In genomic region chr16:20846030-20846429, GRCh38 we compare ENCODE assay signal across 17 cellular contexts. TPM values are rescaled to one million over a fixed set of nuclear protein-coding genes. Genes with fewer than 3 reads are reported as not detected.
DNase-seq lines count a peak whose midpoint lies in the region; ATAC-seq, FAIRE-seq and TF ChIP-seq lines count a peak whose summit lies in the region.
"Had no signal": no experiment of that assay in that cellular context is flagged by ENCODE, and none has a peak within 500 bp of the region (broad histone marks: within the 10 kb centered on the region; RNA-seq: fewer than 3 reads in every experiment).

No MANE protein-coding gene starts in this region.

- no peak for TF ChIP-seq POLR2A in vagina (IDR thresholded peaks at IDR 0.05)

- peak overlapping the region; percentile 49 for H3K27ac ChIP-seq in left ventricle myocardium inferior (replicated peaks)
- peak overlapping the region; percentile 10 for H3K27ac ChIP-seq in vagina
- H3K27ac ChIP-seq in pancreas, result no peak overlapping the region
- H3K27ac ChIP-seq: A549, C4-2B had no signal

- H3K27me3 ChIP-seq in left ventricle myocardium inferior (ENCODE audit: low read depth) (no peaks in the 10 kb centered on the region), vagina (no peaks in the 10 kb centered on the region), MG63 (no peaks in the 10 kb centered on the region), pancreas (no peaks in the 10 kb centered on the region)
- H3K27me3 ChIP-seq: BE2C had no signal

- H3K4me1 ChIP-seq in left ventricle myocardium inferior, result peaks cover 33% of the 10 kb centered on the region
- H3K4me1 ChIP-seq in vagina, result peaks cover 12% of the 10 kb centered on the region
- peaks cover 0 to 10% (median 0%) of the 10 kb centered on the region in 3 donors for H3K4me1 ChIP-seq in pancreas
- H3K4me1 ChIP-seq: BE2C had no signal

- DNase-seq in NCI-H446 treated with DMSO at 0.1 percent for 48 hours (lab: John Stamatoyannopoulos, UW) (peak; percentile 26), cerebellum (ENCODE audit: low spot score) (peak; percentile 77), left ventricle myocardium inferior (peak; percentile 51), vagina (ENCODE audit: extremely low spot score in 2 of 2) (no peak), MG63 (no peak), pancreas (no peak)
- DNase-seq: BE2C; CD4-positive, alpha-beta memory T cell; DMS79; GOT3; H9 had no signal

- H3K4me3 ChIP-seq in left ventricle myocardium inferior, result no peak overlapping the region
- no peak overlapping the region for H3K4me3 ChIP-seq in vagina
- H3K4me3 ChIP-seq in MG63, result no peak overlapping the region
- H3K4me3 ChIP-seq in pancreas, result no peak overlapping the region
- H3K4me3 ChIP-seq: A549 had no signal

- H3K36me3 ChIP-seq in left ventricle myocardium inferior (no peaks in the 10 kb centered on the region), vagina (no peaks in the 10 kb centered on the region), MG63 (peaks cover 54% of the 10 kb centered on the region), pancreas (no peaks in the 10 kb centered on the region)

- no peak for ATAC-seq in GM18520 (IDR thresholded peaks at IDR 0.05; ENCODE audit: unreplicated experiment)
- no peak for ATAC-seq in pancreas
- ATAC-seq: A549 had no signal

- TF ChIP-seq CTCF in left ventricle myocardium inferior (IDR thresholded peaks at IDR 0.05; ENCODE audit: borderline replicate concordance), result no peak
- no peak for TF ChIP-seq CTCF in vagina (IDR thresholded peaks at IDR 0.05)
- no peak for TF ChIP-seq CTCF in pancreas (IDR thresholded peaks at IDR 0.05)

- 93 to 95% methylated on average over 6 of the region's 6 CpGs for WGBS in pancreas, 2 donors

- FAIRE-seq in pancreas (lab: Jason Lieb, UNC), result no peak
- FAIRE-seq: A549, G401.6, GM12891, GM19239 had no signal

- intact Hi-C loops in left ventricle myocardium inferior (cut with micrococcal nuclease) (no loop called here), vagina (cut with DNase I) (loop anchor here (5.0 kb wide), 1 partner anchor 236 kb away; no protein-coding TSS in a partner anchor), pancreas (cut with DNase I) (loop anchor here in 2 of 3 donors (5.0 kb wide), 1 partner anchor 236 kb away; no protein-coding TSS in a partner anchor)

- H3K9me3 ChIP-seq in left ventricle myocardium inferior (replicated peaks) (no peaks in the 10 kb centered on the region), vagina (no peaks in the 10 kb centered on the region), MG63 (no peaks in the 10 kb centered on the region), pancreas (no peaks in the 10 kb centered on the region)
- H3K9me3 ChIP-seq: A549, BE2C had no signal

RNA-seq across cellular contexts. Expression of gene REXO5, which starts 39.7 kb away (rescaled TPM):
- total RNA-seq in cerebellum, result 14.6 TPM
- total RNA-seq in left ventricle myocardium inferior, result 5.9 TPM
- total RNA-seq in vagina, result 3.7 TPM
- total RNA-seq in MG63 (2014; rRNA removed; shearing (Covaris generic); ENCODE audit: low replicate concordance), result 16.2 and 28.8 TPM in 2 replicates
- 1 to 10 TPM in 4 of 6 donors, under 1 TPM in 2; 0.88 to 4.9 (median 1.7) TPM for total RNA-seq in pancreas
- 1 to 10 TPM; 2.5 to 2.8 TPM for polyA plus RNA-seq in pancreas

RNA-seq across cellular contexts. Expression of gene ERI2, which starts 39.8 kb away (rescaled TPM):
- total RNA-seq in cerebellum (27.4 TPM), left ventricle myocardium inferior (9.8 TPM), vagina (6.4 TPM), pancreas (10 to 100 TPM in 3 of 6 donors, 1 to 10 TPM in 3; 7.9 to 12.1 (median 10.0) TPM)
- total RNA-seq in MG63 (2014; rRNA removed; shearing (Covaris generic); ENCODE audit: low replicate concordance), result 14.1 and 24.4 TPM in 2 replicates
- 1 to 10 TPM; 8.3 to 8.7 TPM for polyA plus RNA-seq in pancreas

RNA-seq across cellular contexts. Expression of gene DCUN1D3, which starts 54.1 kb away (rescaled TPM):
- total RNA-seq in cerebellum (9.7 TPM), left ventricle myocardium inferior (9.8 TPM), vagina (19.2 TPM), pancreas (1 to 10 TPM; 5.2 to 7.7 (median 7.0) TPM)
- total RNA-seq in MG63 (2014; rRNA removed; shearing (Covaris generic); ENCODE audit: low replicate concordance), result 15.6 and 16.8 TPM in 2 replicates
- polyA plus RNA-seq in pancreas, result 1 to 10 TPM; 3.7 to 4.0 TPM

RNA-seq across cellular contexts. Expression of gene LYRM1, which starts 54.5 kb away (rescaled TPM):
- total RNA-seq in cerebellum (29.3 TPM), left ventricle myocardium inferior (45.4 TPM), vagina (23.6 TPM), pancreas (10 to 100 TPM in 5 of 6 donors, 1 to 10 TPM in 1; 9.9 to 17.5 (median 14.4) TPM)
- total RNA-seq in MG63 (2014; rRNA removed; shearing (Covaris generic); ENCODE audit: low replicate concordance), result 65.9 and 78.8 TPM in 2 replicates
- polyA plus RNA-seq in pancreas, result 10 to 100 TPM; 21.5 to 30.9 TPM

Comparison
In these comparisons a context has a peak if more than half of its experiments do, and no peak if none do; other contexts are left out.
1. DNase-seq: peak in NCI-H446 treated with DMSO at 0.1 percent for 48 hours (single experiment), cerebellum (single experiment) and left ventricle myocardium inferior (single experiment); none in vagina (0 of 2), MG63 (single experiment) and pancreas (0 of 6).
2. H3K27ac ChIP-seq: peak in left ventricle myocardium inferior (single experiment) and vagina (single experiment); none in pancreas (0 of 4).